Comparison of ENCODE assay signal across 2 cellular contexts in the genomic region with DNA sequence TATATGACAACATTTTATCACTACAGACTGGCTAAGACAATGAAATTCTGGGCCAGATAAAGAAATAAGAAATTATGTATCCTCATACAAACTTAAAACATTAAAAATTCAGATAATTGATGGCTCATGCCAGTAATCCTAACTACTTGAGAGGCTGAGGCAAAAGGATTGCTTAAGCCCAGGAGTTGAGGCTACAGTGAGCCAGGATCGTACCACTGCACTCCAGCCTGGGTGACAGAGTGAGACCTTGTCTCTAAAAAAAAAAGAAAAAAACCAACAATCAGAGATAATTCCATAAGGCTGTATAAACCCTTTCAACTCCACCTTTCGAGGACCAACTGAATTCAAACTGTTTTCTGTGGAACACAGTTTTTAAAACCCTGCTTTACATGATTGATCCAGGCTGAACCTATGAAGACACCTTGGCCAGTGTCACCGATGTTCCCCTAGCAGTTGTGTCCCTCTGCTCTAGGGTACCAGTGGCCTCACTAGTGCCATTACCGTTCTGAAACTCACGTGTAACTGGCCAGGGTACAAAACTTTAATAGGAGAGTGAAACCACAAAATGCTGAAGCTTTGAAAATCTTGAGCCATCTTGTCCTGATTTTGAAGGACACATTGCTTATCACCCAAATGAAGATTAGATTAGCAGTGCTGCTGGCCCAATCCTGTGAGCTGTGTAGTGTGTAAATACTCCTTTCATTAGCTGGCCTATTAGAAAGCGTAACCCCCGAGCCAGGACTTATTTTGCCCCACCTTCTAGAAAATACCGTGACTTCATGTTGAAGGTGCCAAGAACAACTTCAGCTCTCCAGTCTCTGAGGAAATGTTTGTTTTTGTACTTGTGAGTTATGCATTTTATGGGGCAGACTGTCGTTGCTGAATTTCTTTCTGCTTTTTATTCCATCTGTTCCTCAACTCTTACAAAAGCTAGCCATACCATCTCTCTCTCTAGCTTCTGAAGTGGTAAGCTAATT.
TF ChIP-seq lines count a peak whose summit lies in the region.

No MANE protein-coding gene starts in this region.

TF ChIP-seq in SK-N-SH, 30 proteins besides CTCF, POLR2A, EP300 and RAD21 (continued from another document):
- TF ChIP-seq, protein P1, sequence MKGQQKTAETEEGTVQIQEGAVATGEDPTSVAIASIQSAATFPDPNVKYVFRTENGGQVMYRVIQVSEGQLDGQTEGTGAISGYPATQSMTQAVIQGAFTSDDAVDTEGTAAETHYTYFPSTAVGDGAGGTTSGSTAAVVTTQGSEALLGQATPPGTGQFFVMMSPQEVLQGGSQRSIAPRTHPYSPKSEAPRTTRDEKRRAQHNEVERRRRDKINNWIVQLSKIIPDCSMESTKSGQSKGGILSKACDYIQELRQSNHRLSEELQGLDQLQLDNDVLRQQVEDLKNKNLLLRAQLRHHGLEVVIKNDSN (IDR thresholded peaks at IDR 0.05; ENCODE audit: borderline replicate concordance, low read depth), result no peak
- TF ChIP-seq SIN3A (IDR thresholded peaks at IDR 0.05; ENCODE audit: borderline replicate concordance, low read depth, low read length) (no peak), SMC3 (IDR thresholded peaks at IDR 0.05; ENCODE audit: low read depth, low read length) (no peak), RFX5 (IDR thresholded peaks at IDR 0.05; ENCODE audit: low read length) (no peak), FOXM1 (IDR thresholded peaks at IDR 0.05; ENCODE audit: low read depth) (no peak), FOSL2 (IDR thresholded peaks at IDR 0.05; ENCODE audit: borderline replicate concordance, low read depth) (no peak), NRF1 (IDR thresholded peaks at IDR 0.05; ENCODE audit: low read depth, low read length) (no peak), TCF12 (IDR thresholded peaks at IDR 0.05) (no peak), NFIC (IDR thresholded peaks at IDR 0.05; ENCODE audit: borderline replicate concordance) (no peak), TAF1 (IDR thresholded peaks at IDR 0.05; ENCODE audit: borderline replicate concordance, low read depth, low read length) (no peak), CHD2 (IDR thresholded peaks at IDR 0.05; ENCODE audit: low read length, partially characterized antibody) (no peak), TEAD4 (IDR thresholded peaks at IDR 0.05; ENCODE audit: borderline replicate concordance, insufficient read depth) (no peak), EZH2phosphoT487 (IDR thresholded peaks at IDR 0.05; ENCODE audit: borderline replicate concordance, low read depth) (no peak)
- TF ChIP-seq, protein P2, sequence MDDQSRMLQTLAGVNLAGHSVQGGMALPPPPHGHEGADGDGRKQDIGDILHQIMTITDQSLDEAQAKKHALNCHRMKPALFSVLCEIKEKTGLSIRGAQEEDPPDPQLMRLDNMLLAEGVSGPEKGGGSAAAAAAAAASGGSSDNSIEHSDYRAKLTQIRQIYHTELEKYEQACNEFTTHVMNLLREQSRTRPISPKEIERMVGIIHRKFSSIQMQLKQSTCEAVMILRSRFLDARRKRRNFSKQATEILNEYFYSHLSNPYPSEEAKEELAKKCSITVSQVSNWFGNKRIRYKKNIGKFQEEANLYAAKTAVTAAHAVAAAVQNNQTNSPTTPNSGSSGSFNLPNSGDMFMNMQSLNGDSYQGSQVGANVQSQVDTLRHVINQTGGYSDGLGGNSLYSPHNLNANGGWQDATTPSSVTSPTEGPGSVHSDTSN (IDR thresholded peaks at IDR 0.05), result no peak
- TF ChIP-seq, protein P3, sequence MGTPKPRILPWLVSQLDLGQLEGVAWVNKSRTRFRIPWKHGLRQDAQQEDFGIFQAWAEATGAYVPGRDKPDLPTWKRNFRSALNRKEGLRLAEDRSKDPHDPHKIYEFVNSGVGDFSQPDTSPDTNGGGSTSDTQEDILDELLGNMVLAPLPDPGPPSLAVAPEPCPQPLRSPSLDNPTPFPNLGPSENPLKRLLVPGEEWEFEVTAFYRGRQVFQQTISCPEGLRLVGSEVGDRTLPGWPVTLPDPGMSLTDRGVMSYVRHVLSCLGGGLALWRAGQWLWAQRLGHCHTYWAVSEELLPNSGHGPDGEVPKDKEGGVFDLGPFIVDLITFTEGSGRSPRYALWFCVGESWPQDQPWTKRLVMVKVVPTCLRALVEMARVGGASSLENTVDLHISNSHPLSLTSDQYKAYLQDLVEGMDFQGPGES (IDR thresholded peaks at IDR 0.05; ENCODE audit: low read depth, low read length), result no peak

TF ChIP-seq in GM23338, 12 proteins besides CTCF, POLR2A, EP300 and RAD21 (continued from another document):
- TF ChIP-seq, protein P4, sequence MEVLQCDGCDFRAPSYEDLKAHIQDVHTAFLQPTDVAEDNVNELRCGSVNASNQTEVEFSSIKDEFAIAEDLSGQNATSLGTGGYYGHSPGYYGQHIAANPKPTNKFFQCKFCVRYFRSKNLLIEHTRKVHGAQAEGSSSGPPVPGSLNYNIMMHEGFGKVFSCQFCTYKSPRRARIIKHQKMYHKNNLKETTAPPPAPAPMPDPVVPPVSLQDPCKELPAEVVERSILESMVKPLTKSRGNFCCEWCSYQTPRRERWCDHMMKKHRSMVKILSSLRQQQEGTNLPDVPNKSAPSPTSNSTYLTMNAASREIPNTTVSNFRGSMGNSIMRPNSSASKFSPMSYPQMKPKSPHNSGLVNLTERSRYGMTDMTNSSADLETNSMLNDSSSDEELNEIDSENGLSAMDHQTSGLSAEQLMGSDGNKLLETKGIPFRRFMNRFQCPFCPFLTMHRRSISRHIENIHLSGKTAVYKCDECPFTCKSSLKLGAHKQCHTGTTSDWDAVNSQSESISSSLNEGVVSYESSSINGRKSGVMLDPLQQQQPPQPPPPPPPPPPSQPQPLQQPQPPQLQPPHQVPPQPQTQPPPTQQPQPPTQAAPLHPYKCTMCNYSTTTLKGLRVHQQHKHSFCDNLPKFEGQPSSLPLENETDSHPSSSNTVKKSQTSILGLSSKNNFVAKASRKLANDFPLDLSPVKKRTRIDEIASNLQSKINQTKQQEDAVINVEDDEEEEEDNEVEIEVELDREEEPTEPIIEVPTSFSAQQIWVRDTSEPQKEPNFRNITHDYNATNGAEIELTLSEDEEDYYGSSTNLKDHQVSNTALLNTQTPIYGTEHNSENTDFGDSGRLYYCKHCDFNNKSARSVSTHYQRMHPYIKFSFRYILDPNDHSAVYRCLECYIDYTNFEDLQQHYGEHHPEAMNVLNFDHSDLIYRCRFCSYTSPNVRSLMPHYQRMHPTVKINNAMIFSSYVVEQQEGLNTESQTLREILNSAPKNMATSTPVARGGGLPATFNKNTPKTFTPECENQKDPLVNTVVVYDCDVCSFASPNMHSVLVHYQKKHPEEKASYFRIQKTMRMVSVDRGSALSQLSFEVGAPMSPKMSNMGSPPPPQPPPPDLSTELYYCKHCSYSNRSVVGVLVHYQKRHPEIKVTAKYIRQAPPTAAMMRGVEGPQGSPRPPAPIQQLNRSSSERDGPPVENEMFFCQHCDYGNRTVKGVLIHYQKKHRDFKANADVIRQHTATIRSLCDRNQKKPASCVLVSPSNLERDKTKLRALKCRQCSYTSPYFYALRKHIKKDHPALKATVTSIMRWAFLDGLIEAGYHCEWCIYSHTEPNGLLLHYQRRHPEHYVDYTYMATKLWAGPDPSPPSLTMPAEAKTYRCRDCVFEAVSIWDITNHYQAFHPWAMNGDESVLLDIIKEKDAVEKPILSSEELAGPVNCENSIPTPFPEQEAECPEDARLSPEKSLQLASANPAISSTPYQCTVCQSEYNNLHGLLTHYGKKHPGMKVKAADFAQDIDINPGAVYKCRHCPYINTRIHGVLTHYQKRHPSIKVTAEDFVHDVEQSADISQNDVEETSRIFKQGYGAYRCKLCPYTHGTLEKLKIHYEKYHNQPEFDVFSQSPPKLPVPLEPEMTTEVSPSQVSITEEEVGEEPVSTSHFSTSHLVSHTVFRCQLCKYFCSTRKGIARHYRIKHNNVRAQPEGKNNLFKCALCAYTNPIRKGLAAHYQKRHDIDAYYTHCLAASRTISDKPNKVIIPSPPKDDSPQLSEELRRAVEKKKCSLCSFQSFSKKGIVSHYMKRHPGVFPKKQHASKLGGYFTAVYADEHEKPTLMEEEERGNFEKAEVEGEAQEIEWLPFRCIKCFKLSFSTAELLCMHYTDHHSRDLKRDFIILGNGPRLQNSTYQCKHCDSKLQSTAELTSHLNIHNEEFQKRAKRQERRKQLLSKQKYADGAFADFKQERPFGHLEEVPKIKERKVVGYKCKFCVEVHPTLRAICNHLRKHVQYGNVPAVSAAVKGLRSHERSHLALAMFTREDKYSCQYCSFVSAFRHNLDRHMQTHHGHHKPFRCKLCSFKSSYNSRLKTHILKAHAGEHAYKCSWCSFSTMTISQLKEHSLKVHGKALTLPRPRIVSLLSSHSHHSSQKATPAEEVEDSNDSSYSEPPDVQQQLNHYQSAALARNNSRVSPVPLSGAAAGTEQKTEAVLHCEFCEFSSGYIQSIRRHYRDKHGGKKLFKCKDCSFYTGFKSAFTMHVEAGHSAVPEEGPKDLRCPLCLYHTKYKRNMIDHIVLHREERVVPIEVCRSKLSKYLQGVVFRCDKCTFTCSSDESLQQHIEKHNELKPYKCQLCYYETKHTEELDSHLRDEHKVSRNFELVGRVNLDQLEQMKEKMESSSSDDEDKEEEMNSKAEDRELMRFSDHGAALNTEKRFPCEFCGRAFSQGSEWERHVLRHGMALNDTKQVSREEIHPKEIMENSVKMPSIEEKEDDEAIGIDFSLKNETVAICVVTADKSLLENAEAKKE (CRISPR knock-in tag; IDR thresholded peaks at IDR 0.05), result no peak
- TF ChIP-seq, protein P5, sequence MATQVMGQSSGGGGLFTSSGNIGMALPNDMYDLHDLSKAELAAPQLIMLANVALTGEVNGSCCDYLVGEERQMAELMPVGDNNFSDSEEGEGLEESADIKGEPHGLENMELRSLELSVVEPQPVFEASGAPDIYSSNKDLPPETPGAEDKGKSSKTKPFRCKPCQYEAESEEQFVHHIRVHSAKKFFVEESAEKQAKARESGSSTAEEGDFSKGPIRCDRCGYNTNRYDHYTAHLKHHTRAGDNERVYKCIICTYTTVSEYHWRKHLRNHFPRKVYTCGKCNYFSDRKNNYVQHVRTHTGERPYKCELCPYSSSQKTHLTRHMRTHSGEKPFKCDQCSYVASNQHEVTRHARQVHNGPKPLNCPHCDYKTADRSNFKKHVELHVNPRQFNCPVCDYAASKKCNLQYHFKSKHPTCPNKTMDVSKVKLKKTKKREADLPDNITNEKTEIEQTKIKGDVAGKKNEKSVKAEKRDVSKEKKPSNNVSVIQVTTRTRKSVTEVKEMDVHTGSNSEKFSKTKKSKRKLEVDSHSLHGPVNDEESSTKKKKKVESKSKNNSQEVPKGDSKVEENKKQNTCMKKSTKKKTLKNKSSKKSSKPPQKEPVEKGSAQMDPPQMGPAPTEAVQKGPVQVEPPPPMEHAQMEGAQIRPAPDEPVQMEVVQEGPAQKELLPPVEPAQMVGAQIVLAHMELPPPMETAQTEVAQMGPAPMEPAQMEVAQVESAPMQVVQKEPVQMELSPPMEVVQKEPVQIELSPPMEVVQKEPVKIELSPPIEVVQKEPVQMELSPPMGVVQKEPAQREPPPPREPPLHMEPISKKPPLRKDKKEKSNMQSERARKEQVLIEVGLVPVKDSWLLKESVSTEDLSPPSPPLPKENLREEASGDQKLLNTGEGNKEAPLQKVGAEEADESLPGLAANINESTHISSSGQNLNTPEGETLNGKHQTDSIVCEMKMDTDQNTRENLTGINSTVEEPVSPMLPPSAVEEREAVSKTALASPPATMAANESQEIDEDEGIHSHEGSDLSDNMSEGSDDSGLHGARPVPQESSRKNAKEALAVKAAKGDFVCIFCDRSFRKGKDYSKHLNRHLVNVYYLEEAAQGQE (IDR thresholded peaks at IDR 0.05; ENCODE audit: unreplicated experiment), result no peak
- TF ChIP-seq, protein P6, sequence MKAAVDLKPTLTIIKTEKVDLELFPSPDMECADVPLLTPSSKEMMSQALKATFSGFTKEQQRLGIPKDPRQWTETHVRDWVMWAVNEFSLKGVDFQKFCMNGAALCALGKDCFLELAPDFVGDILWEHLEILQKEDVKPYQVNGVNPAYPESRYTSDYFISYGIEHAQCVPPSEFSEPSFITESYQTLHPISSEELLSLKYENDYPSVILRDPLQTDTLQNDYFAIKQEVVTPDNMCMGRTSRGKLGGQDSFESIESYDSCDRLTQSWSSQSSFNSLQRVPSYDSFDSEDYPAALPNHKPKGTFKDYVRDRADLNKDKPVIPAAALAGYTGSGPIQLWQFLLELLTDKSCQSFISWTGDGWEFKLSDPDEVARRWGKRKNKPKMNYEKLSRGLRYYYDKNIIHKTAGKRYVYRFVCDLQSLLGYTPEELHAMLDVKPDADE (IDR thresholded peaks at IDR 0.05), result no peak
- TF ChIP-seq NANOG (IDR thresholded peaks at IDR 0.05; ENCODE audit: borderline replicate concordance) (no peak), POLR2AphosphoS5 (IDR thresholded peaks at IDR 0.05; ENCODE audit: low read depth) (no peak), ZNF114 (CRISPR knock-in tag; IDR thresholded peaks at IDR 0.05) (no peak), ZNF331 (CRISPR knock-in tag; IDR thresholded peaks at IDR 0.05; ENCODE audit: low read depth) (no peak), JUNB (IDR thresholded peaks at IDR 0.05; ENCODE audit: unreplicated experiment) (no peak), STAT1 (IDR thresholded peaks at IDR 0.05; ENCODE audit: unreplicated experiment) (no peak), EZH2phosphoT487 (IDR thresholded peaks at IDR 0.05; ENCODE audit: unreplicated experiment) (no peak)
